ENCODE assay signal across 21 cellular contexts in the genomic region with DNA sequence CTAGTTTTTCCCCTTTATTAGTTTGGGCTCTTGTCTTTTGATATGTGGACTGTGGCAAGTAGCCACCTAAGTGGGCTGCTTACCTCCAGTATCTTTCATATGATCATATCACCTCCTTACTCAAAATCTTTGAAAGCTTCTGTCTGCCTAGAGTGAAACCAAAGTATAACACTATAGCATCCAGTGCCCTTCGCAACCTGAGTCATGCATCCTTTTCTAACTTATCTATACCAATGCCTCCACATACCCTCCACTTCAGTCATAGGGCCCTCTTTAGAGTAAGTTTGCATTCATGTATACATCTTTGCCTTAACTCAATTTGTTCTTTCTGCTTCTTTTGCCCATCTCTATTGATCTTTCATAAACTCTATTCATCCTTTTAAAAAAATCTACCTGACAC. TPM values are rescaled to one million over a fixed set of nuclear protein-coding genes. Genes with fewer than 3 reads are reported as not detected.
DNase-seq lines count a peak whose midpoint lies in the region; ATAC-seq, FAIRE-seq and TF ChIP-seq lines count a peak whose summit lies in the region.
"Had no signal": no experiment of that assay in that cellular context is flagged by ENCODE, and none has a peak within 500 bp of the region (broad histone marks: within the 10 kb centered on the region; RNA-seq: fewer than 3 reads in every experiment).

No MANE protein-coding gene starts in this region.

- intact Hi-C loops in GM12878 (cut with micrococcal nuclease; ENCODE audit: unreplicated experiment), result no loop called here

- TF ChIP-seq EP300 in GM12878 (IDR thresholded peaks at IDR 0.05; ENCODE audit: borderline replicate concordance in 1 of 2, control insufficient read depth in 1 of 2, low read depth in 2 of 2, low read length in 2 of 2), result no peak

- H3K36me3 ChIP-seq in GM12878 (ENCODE audit: control insufficient read depth in 2 of 2, insufficient read depth in 2 of 2, low read length in 1 of 2), result no peaks in the 10 kb centered on the region
- H3K36me3 ChIP-seq: BE2C had no signal

- H3K4me2 ChIP-seq in GM12878 (ENCODE audit: control insufficient read depth, insufficient read depth), result 0 out of 2 replicates have a peak overlapping the region, but pooled peaks have one; percentile 17
- H3K4me2 ChIP-seq: KMS-11 had no signal

- no peaks in the 10 kb centered on the region for H3K79me2 ChIP-seq in GM12878 (ENCODE audit: control insufficient read depth, insufficient read depth, low read length)

- TF ChIP-seq CTCF in GM12878 (IDR thresholded peaks at IDR 0.05 in 2 of 3, conservative IDR thresholded peaks at IDR 0.05 in 1 of 3; ENCODE audit: control insufficient read depth in 2 of 3, extremely low read depth in 1 of 3, insufficient read depth in 1 of 3, low read depth in 3 of 3, low read length in 3 of 3), result no peak

- no peak overlapping the region for H2AFZ ChIP-seq in GM12878 (ENCODE audit: control insufficient read depth, low read depth, low read length)

- no TSS peak for BruUV-seq in GM12878 (replicated peaks; lab: Mats Ljungman, UMichigan)

- no peak for DNase-seq in GM12878 (ENCODE audit: low read depth, low spot score)
- DNase-seq in ACHN, result no peak
- DNase-seq in activated CD4-positive, CD25-positive, alpha-beta regulatory T cell (lab: John Stamatoyannopoulos, UW), result no peak
- DNase-seq in AG20443 (ENCODE audit: low spot score), result no peak
- DNase-seq: BE2C; CD4-positive, alpha-beta memory T cell; DMS79 treated with DMSO at 0.1 percent for 48 hours; EL; HCEC 1CT; HFFc6 had no signal

- SMC1A ChIA-PET in GM12878 (lab: Charles Lee; ENCODE audit: uncharacterized antibody, unreplicated experiment), result interaction anchor here (0.8 to 16.4 kb wide), 7 partner anchors 9 to 93 kb away, joined by 3 to 474 read pairs (median 3); a partner anchor contains a TSS

- H3K4me3 ChIP-seq in GM12878, result no peak overlapping the region

- H3K27me3 ChIP-seq in GM12878 (replicated peaks in 1 of 2; ENCODE audit: control insufficient read depth in 2 of 2, insufficient read depth in 2 of 2, low read length in 1 of 2), result no peaks in the 10 kb centered on the region
- H3K27me3 ChIP-seq: BE2C had no signal

- H4K20me1 ChIP-seq in GM12878 (ENCODE audit: control insufficient read depth, insufficient read depth), result no peaks in the 10 kb centered on the region

- H3K9ac ChIP-seq in GM12878 (ENCODE audit: control insufficient read depth, insufficient read depth, low read length), result no peak overlapping the region
- H3K9ac ChIP-seq: KMS-11 had no signal

- peaks cover 17% of the 10 kb centered on the region for H3K4me1 ChIP-seq in GM12878 (ENCODE audit: control insufficient read depth, insufficient read depth, low read length)
- H3K4me1 ChIP-seq: BE2C had no signal

- RAD21 ChIA-PET in GM12878 (lab: Charles Lee; ENCODE audit: unreplicated experiment), result interaction anchor here (1.2 to 3.3 kb wide), 2 partner anchors 13 to 68 kb away, joined by 4 to 23 read pairs; no protein-coding TSS in a partner anchor

- no peak for TF ChIP-seq RAD21 in GM12878 (IDR thresholded peaks at IDR 0.05; ENCODE audit: insufficient read depth, low read depth, low read length)

- 100% methylated on average over 1 of the region's 1 CpG for whole genome bisulfite sequencing in GM12878 (ENCODE audit: insufficient coverage, insufficient replicate concordance, low lambda C conversion rate, missing lambda C conversion rate)

- ATAC-seq in GM18498 (IDR thresholded peaks at IDR 0.05; ENCODE audit: unreplicated experiment), result peak; percentile 40
- ATAC-seq in GM18868 (IDR thresholded peaks at IDR 0.05; ENCODE audit: unreplicated experiment), result peak; percentile 43
- peak; percentile 50 for ATAC-seq in HG03354 (IDR thresholded peaks at IDR 0.05; ENCODE audit: poor library complexity, severe bottlenecking, unreplicated experiment)
- peak; percentile 38 for ATAC-seq in GM12878
- no peak for ATAC-seq in GM19035 (IDR thresholded peaks at IDR 0.05; ENCODE audit: unreplicated experiment)
- ATAC-seq: HepG2 had no signal

- in situ Hi-C loops in GM12878 (cut with MboI) (loop anchor here (25.0 kb wide), 2 partner anchors 1129 to 1704 kb away; a partner anchor contains a TSS), ACHN (cut with HindIII; ENCODE audit: low pct_ligation_motif_present, low pct_unique_long_range_greater_than_20kb, low sequenced_read_pairs) (no loop called here)

- CTCF ChIA-PET in GM12878 (lab: Yijun Ruan, JAX), result interaction anchor here (1.0 to 12.5 kb wide), 2 partner anchors 12 to 41 kb away, joined by 3 to 159 read pairs; a partner anchor contains a TSS

- no peak for TF ChIP-seq POLR2A in GM12878 (IDR thresholded peaks at IDR 0.05; ENCODE audit: low read depth, low read length)

- POLR2A ChIA-PET in GM12878 (lab: Charles Lee), result interaction anchor here (1.0 to 2.3 kb wide), 3 partner anchors 13 to 103 kb away, joined by 3 to 18 read pairs (median 3); no protein-coding TSS in a partner anchor

- no peak overlapping the region for H3K27ac ChIP-seq in GM12878 (ENCODE audit: control insufficient read depth, insufficient read depth)
- H3K27ac ChIP-seq: C4-2B, KMS-11 had no signal

- H3K9me3 ChIP-seq in GM12878 (replicated peaks; ENCODE audit: control insufficient read depth, insufficient read depth, low read length), result no peaks in the 10 kb centered on the region; the same call in 2 of the 3 replicates
- H3K9me3 ChIP-seq: BE2C had no signal

- FAIRE-seq in GM12878 (lab: Jason Lieb, UNC), result no peak
- FAIRE-seq: G401.6, H1, HepG2 had no signal

TF ChIP-seq in GM12878, 131 proteins besides CTCF, POLR2A, EP300 and RAD21:
- TF ChIP-seq TBL1XR1 (IDR thresholded peaks at IDR 0.05; ENCODE audit: low read depth, low read length) (no peak), NBN (IDR thresholded peaks at IDR 0.05) (no peak)
- TF ChIP-seq, protein P1, sequence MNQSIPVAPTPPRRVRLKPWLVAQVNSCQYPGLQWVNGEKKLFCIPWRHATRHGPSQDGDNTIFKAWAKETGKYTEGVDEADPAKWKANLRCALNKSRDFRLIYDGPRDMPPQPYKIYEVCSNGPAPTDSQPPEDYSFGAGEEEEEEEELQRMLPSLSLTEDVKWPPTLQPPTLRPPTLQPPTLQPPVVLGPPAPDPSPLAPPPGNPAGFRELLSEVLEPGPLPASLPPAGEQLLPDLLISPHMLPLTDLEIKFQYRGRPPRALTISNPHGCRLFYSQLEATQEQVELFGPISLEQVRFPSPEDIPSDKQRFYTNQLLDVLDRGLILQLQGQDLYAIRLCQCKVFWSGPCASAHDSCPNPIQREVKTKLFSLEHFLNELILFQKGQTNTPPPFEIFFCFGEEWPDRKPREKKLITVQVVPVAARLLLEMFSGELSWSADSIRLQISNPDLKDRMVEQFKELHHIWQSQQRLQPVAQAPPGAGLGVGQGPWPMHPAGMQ (IDR thresholded peaks at IDR 0.05; ENCODE audit: borderline replicate concordance), result no peak

RNA-seq across cellular contexts. Expression of a gene that starts 15.7 kb away (rescaled TPM):
- total RNA-seq in GM12878 (2013; cell fraction: nucleolus; rRNA removed), result 593 and 645 TPM in 2 replicates
- total RNA-seq in GM12878 (2014; rRNA removed) (23.7 and 31.0 TPM in 2 replicates), GM12878 (2014; rRNA removed; fragmentation: Illumina TruSeq; extraction: Trizol) (47.7 and 47.8 TPM in 2 replicates), GM12878 (2021) (26.6 and 27.6 TPM in 2 replicates)
- polyA plus RNA-seq in GM12878 (2011; ENCODE audit: low read depth), result 2.0 TPM
- polyA plus RNA-seq in GM12878 (2011; rRNA removed) (61.1 and 99.6 TPM in 2 replicates), GM12878 (2014; fragmentation: Illumina TruSeq; extraction: Trizol) (14.4 and 16.0 TPM in 2 replicates), GM12878 (2014; fragmentation: Nextera tagmentation; extraction: Ambion mirVana) (10 to 100 TPM in 1 of 2 experiments, 1 to 10 TPM in 1; 6.0 to 10.9 TPM), GM12878 (2014; rRNA removed) (6.5 and 8.0 TPM in 2 replicates), GM12878 (2016; fragmentation: Nextera tagmentation; extraction: Ambion mirVana) (10 to 100 TPM in 1 of 2 experiments, 1 to 10 TPM in 1; 9.0 to 11.0 TPM)
- 20.5 and 20.6 TPM in 2 replicates for polyA plus RNA-seq in GM12878 (2011; cell fraction: cytosol; rRNA removed)
- polyA plus RNA-seq in GM12878 (2011; cell fraction: nucleus; rRNA removed), result 47.9 and 49.9 TPM in 2 replicates
- polyA plus RNA-seq in GM12878 (2012), result 2.8 and 4.0 TPM in 2 replicates
- 172 and 187 TPM in 2 replicates for polyA minus RNA-seq in GM12878 (2011; rRNA and poly(A)+ RNA removed)
- polyA minus RNA-seq in GM12878 (2011; cell fraction: cytosol; rRNA and poly(A)+ RNA removed), result 79.0 and 99.2 TPM in 2 replicates
- polyA minus RNA-seq in GM12878 (2011; cell fraction: nucleus; rRNA and poly(A)+ RNA removed), result 139 and 207 TPM in 2 replicates
- total RNA-seq: A172, HFFc6, HT1080 had no signal
- polyA plus RNA-seq: HepG2 had no signal
